In the genomic region with DNA sequence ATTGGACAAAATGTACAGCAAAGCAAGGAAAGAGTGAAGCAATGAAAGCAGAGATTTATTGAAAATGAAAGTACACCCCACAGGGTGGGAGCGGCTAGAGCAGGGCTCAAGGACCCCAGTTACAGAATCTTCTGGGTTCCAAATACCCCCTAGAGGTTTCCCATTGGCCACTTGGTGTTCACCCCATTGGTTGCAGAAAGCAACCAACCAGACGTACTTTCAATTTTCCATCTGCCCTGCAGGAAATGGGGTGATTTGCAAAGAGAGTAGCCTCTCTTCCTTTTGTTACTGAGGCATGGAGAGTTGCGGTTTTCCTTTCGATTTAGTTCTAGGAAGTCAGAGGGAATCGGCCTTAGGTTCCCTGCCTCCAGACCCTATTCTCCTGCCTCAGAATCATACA, we compare ENCODE assay signal across 8 cellular contexts. TPM values are rescaled to one million over a fixed set of nuclear protein-coding genes. Genes with fewer than 3 reads are reported as not detected.
DNase-seq lines count a peak whose midpoint lies in the region; ATAC-seq and TF ChIP-seq lines count a peak whose summit lies in the region.

No MANE protein-coding gene starts in this region.

- ATAC-seq in T-helper 17 cell, result no peak
- no peak for ATAC-seq in GM18868 (IDR thresholded peaks at IDR 0.05; ENCODE audit: unreplicated experiment)
- ATAC-seq in GM21619 (IDR thresholded peaks at IDR 0.05; ENCODE audit: unreplicated experiment), result no peak

- H3K4me1 Mint-ChIP-seq in T-helper 17 cell, result peaks cover 51% of the 10 kb centered on the region

- peak overlapping the region; percentile 99 for H3K27ac Mint-ChIP-seq in T-helper 17 cell

- H3K36me3 Mint-ChIP-seq in T-helper 17 cell (ENCODE audit: low read depth), result peaks cover 5% of the 10 kb centered on the region

- H3K27me3 ChIP-seq in ACC112 (ENCODE audit: insufficient read depth, low read length) (no peaks in the 10 kb centered on the region), skeletal muscle tissue (ENCODE audit: control insufficient read depth in 3 of 3, insufficient read depth in 3 of 3, low read length in 3 of 3) (no peaks in the 10 kb centered on the region)

- H3K4me1 ChIP-seq in ACC112 (ENCODE audit: control insufficient read depth, insufficient read depth, low read length, unreplicated experiment) (peaks cover 36% of the 10 kb centered on the region), skeletal muscle tissue (ENCODE audit: control insufficient read depth in 3 of 3, insufficient read depth in 3 of 3, low read length in 3 of 3) (peaks cover 34 to 49% (median 43%) of the 10 kb centered on the region in 3 donors)

- no peak overlapping the region for H2AFZ ChIP-seq in ACC112 (ENCODE audit: low read length, unreplicated experiment)

- peaks cover 72% of the 10 kb centered on the region for H3K79me2 ChIP-seq in ACC112 (ENCODE audit: control insufficient read depth, insufficient read depth, low read length, unreplicated experiment)

- H3K4me3 ChIP-seq in ACC112 (ENCODE audit: low read depth, low read length) (peak overlapping the region; percentile 96), GM12875 (ENCODE audit: low read depth, low read length) (peak overlapping the region; percentile 38), fibroblast of villous mesenchyme (ENCODE audit: low read depth, low read length) (peak overlapping the region; percentile 78), skeletal muscle tissue (ENCODE audit: low read length in 3 of 3) (peak overlapping the region; percentile 35 to 96 (median 47))

- no peaks in the 10 kb centered on the region for H3K27me3 Mint-ChIP-seq in T-helper 17 cell

- DNase-seq in T-helper 17 cell (no peak), fibroblast of villous mesenchyme (ENCODE audit: low read depth) (peak; percentile 89), NCI-H1092 treated with DMSO at 0.1 percent for 48 hours (lab: John Stamatoyannopoulos, UW) (no peak)

- peak overlapping the region; percentile 100 for H3K4me3 Mint-ChIP-seq in T-helper 17 cell

- TF ChIP-seq CTCF in GM12875 (IDR thresholded peaks at IDR 0.05; ENCODE audit: borderline replicate concordance, insufficient read depth, low read depth, low read length), result no peak
- TF ChIP-seq CTCF in fibroblast of villous mesenchyme (IDR thresholded peaks at IDR 0.05; ENCODE audit: insufficient read depth, low read depth, low read length), result no peak

- H3K9ac ChIP-seq in skeletal muscle tissue (ENCODE audit: low read depth in 1 of 3, low read length in 3 of 3), result peak overlapping the region; percentile 15 to 43 (median 40)

- H3K9me3 ChIP-seq in T-helper 17 cell (ENCODE audit: control insufficient read depth, low read length, poor library complexity, severe bottlenecking), result no peaks in the 10 kb centered on the region
- peaks cover 0 to 2% (median 0%) of the 10 kb centered on the region in 3 donors for H3K9me3 ChIP-seq in skeletal muscle tissue (ENCODE audit: control insufficient read depth in 3 of 3, low read length in 3 of 3)

- H3K27ac ChIP-seq in ACC112 (ENCODE audit: low read depth, low read length), result peak overlapping the region; percentile 81
- peak overlapping the region; percentile 95 for H3K27ac ChIP-seq in skeletal muscle tissue (ENCODE audit: low read depth, low read length)

- peaks cover 30% of the 10 kb centered on the region for H3K36me3 ChIP-seq in ACC112 (ENCODE audit: insufficient read depth, low read length)
- peaks cover 7 to 16% (median 13%) of the 10 kb centered on the region in 3 donors for H3K36me3 ChIP-seq in skeletal muscle tissue (ENCODE audit: control insufficient read depth in 3 of 3, insufficient read depth in 3 of 3, low read length in 3 of 3)

RNA-seq across cellular contexts. Expression of a gene that starts 2.4 kb away (rescaled TPM):
- total RNA-seq in T-helper 17 cell (10 to 100 TPM; 47.6 to 52.6 TPM), fibroblast of villous mesenchyme (49.6 and 56.1 TPM in 2 replicates), skeletal muscle tissue (14.1 TPM)

RNA-seq across cellular contexts. Expression of a gene that starts 4.8 kb away (rescaled TPM):
- total RNA-seq in T-helper 17 cell (1 to 10 TPM; 3.7 to 5.6 TPM), fibroblast of villous mesenchyme (17.1 and 19.0 TPM in 2 replicates), skeletal muscle tissue (14.1 TPM)

Comparison
In these comparisons a context has a peak if more than half of its experiments do, and no peak if none do; other contexts are left out.
1. H3K4me3 ChIP-seq: peak in every context shown above with its lines; median percentile 96 in ACC112; 78 in fibroblast of villous mesenchyme; 47 in skeletal muscle tissue; 38 in GM12875.